ENCODE assay signal across 1 cellular context in genomic region chr11:70660059-70660888, GRCh38.
TF ChIP-seq lines count a peak whose summit lies in the region.

No MANE protein-coding gene starts in this region.

TF ChIP-seq in WTC11, 78 proteins besides CTCF, POLR2A, EP300 and RAD21 (continued from another document):
- TF ChIP-seq USF2 (CRISPR knock-in tag; IDR thresholded peaks at IDR 0.05) (no peak), GTF2I (CRISPR knock-in tag; conservative IDR thresholded peaks at IDR 0.05) (no peak), ATF6 (CRISPR knock-in tag; IDR thresholded peaks at IDR 0.05) (no peak), FOXP4 (CRISPR knock-in tag; IDR thresholded peaks at IDR 0.05) (no peak), HMGA2 (CRISPR knock-in tag; IDR thresholded peaks at IDR 0.05) (no peak), KAT7 (CRISPR knock-in tag; IDR thresholded peaks at IDR 0.05; ENCODE audit: borderline replicate concordance) (no peak), OVOL2 (CRISPR knock-in tag; IDR thresholded peaks at IDR 0.05; ENCODE audit: borderline replicate concordance) (no peak), NFE2L1 (CRISPR knock-in tag; IDR thresholded peaks at IDR 0.05) (no peak)
